12 cellular contexts compared by ENCODE assay signal in the genomic region with DNA sequence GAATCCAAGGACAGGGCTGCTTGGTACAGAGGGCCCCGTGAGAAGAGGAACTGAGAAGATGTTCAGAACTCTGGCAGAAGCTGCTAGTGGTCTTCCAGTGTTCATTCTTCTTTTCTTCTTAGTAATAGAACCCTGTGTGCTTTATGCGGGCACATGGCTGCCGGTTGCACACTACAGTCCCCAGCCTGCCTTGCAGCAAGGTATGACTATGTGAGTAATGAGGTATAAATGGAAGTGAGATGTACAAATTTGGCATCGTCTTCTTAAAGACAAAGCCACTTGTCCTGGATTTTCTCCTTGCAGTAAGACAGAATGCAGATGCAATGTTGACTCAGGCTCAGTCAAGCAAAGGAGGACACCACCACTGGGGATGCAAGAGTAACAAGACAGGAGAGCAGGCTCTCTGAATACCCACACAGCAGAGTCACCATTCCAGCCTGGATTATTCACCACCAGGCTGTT. TPM values are rescaled to one million over a fixed set of nuclear protein-coding genes. Genes with fewer than 3 reads are reported as not detected.
A peak's percentile ranks its signal among the peaks of the same experiment; 100 is the strongest.
DNase-seq lines count a peak whose midpoint lies in the region; ATAC-seq, FAIRE-seq and TF ChIP-seq lines count a peak whose summit lies in the region.
"Had no signal": no experiment of that assay in that cellular context is flagged by ENCODE, and none has a peak within 500 bp of the region (broad histone marks: within the 10 kb centered on the region; RNA-seq: fewer than 3 reads in every experiment).

No MANE protein-coding gene starts in this region.

- H3K4me2 ChIP-seq in Loucy (ENCODE audit: low read depth, low read length, poor library complexity, severe bottlenecking): no peak overlapping the region

- no peak overlapping the region for H3K4me3 ChIP-seq in Loucy (ENCODE audit: low read length, poor library complexity, severe bottlenecking)
- H3K4me3 ChIP-seq: SK-N-MC had no signal

- no peak for FAIRE-seq in D721Med (lab: Jason Lieb, UNC)

- no peaks in the 10 kb centered on the region for H3K36me3 ChIP-seq in Loucy (ENCODE audit: insufficient read depth, low read length)
- H3K36me3 ChIP-seq: neutrophil had no signal

- H3K79me2 ChIP-seq in Loucy (ENCODE audit: insufficient read depth, low read length): no peaks in the 10 kb centered on the region

- H3K4me1 Mint-ChIP-seq in natural killer cell treated with Interleukin-12 subunit alpha and Interleukin-12 subunit beta and Interleukin-15 and Interleukin-18, amount 100 ng/mL, for 72 hours (ENCODE audit: low read depth in 2 of 2): peaks cover 3 to 5% of the 10 kb centered on the region in 2 donors

- no peak for DNase-seq in natural killer cell treated with Interleukin-12 subunit alpha and Interleukin-12 subunit beta and Interleukin-15 and Interleukin-18, amount 100 ng/mL, for 72 hours (ENCODE audit: low spot score)
- DNase-seq in D721Med (ENCODE audit: insufficient read length, low spot score): no peak
- no peak for DNase-seq in GM10248 (ENCODE audit: extremely low spot score)
- no peak for DNase-seq in activated CD8-positive, alpha-beta memory T cell treated with anti-CD3 and anti-CD28 coated beads, Interleukin-2, amount 50 U/mL, for 4 hours
- DNase-seq in mucosa of gallbladder (ENCODE audit: low spot score): no peak
- DNase-seq: activated naive CD4-positive, alpha-beta T cell; GF-D8 had no signal

- H3K4me1 ChIP-seq in Loucy (ENCODE audit: insufficient read depth, low read length, poor library complexity, severe bottlenecking): no peaks in the 10 kb centered on the region

- CTCF ChIA-PET in GM10248 (lab: Yijun Ruan, JAX): interaction anchor here (0.7 to 2.3 kb wide), 5 partner anchors 10 to 44 kb away, joined by 3 to 6 read pairs (median 3); no protein-coding TSS in a partner anchor

- no peaks in the 10 kb centered on the region for H3K9me3 Mint-ChIP-seq in natural killer cell treated with Interleukin-12 subunit alpha and Interleukin-12 subunit beta and Interleukin-15 and Interleukin-18, amount 100 ng/mL, for 72 hours

- no peaks in the 10 kb centered on the region for H3K9me3 ChIP-seq in Loucy (ENCODE audit: insufficient read depth, low read depth, low read length)
- H3K9me3 ChIP-seq: neutrophil had no signal

- H4K20me1 ChIP-seq in Loucy (ENCODE audit: insufficient read depth, low read length, poor library complexity, severe bottlenecking): no peaks in the 10 kb centered on the region

- no peak for TF ChIP-seq CTCF in Loucy (conservative IDR thresholded peaks at IDR 0.05; ENCODE audit: low read length)
- TF ChIP-seq CTCF in D721Med (IDR thresholded peaks at IDR 0.05; ENCODE audit: insufficient read depth, missing control alignments): no peak
- TF ChIP-seq CTCF in GM10248 (IDR thresholded peaks at IDR 0.05; ENCODE audit: control extremely low read depth, extremely low read depth, low read depth, missing control alignments): no peak

- ATAC-seq in GM18909 (IDR thresholded peaks at IDR 0.05; ENCODE audit: poor library complexity, unreplicated experiment): peak; percentile 87
- ATAC-seq in HG02642 (IDR thresholded peaks at IDR 0.05; ENCODE audit: poor library complexity, unreplicated experiment): peak; percentile 74
- peak; percentile 6 to 49 for ATAC-seq in natural killer cell treated with Interleukin-12 subunit alpha and Interleukin-12 subunit beta and Interleukin-15 and Interleukin-18, amount 100 ng/mL, for 72 hours

- no peaks in the 10 kb centered on the region for H3K9me2 ChIP-seq in Loucy (replicated peaks; ENCODE audit: low read depth, low read length)

- no peak overlapping the region for H3K9ac ChIP-seq in Loucy (ENCODE audit: low read depth, low read length, poor library complexity, severe bottlenecking)

- 0 out of 2 replicates have a peak overlapping the region, but pooled peaks have one; percentile 14 for H2AFZ ChIP-seq in Loucy (ENCODE audit: low read length)

- POLR2A ChIA-PET in GM10248 (lab: Yijun Ruan, JAX): interaction anchor here (1.5 kb wide), 1 partner anchor 13 kb away, joined by 5 read pairs; no protein-coding TSS in a partner anchor

- H3K4me3 Mint-ChIP-seq in natural killer cell treated with Interleukin-12 subunit alpha and Interleukin-12 subunit beta and Interleukin-15 and Interleukin-18, amount 100 ng/mL, for 72 hours: no peak overlapping the region

- no peak overlapping the region for H3K27ac Mint-ChIP-seq in natural killer cell treated with Interleukin-12 subunit alpha and Interleukin-12 subunit beta and Interleukin-15 and Interleukin-18, amount 100 ng/mL, for 72 hours

- H3K27me3 Mint-ChIP-seq in natural killer cell treated with Interleukin-12 subunit alpha and Interleukin-12 subunit beta and Interleukin-15 and Interleukin-18, amount 100 ng/mL, for 72 hours: peaks cover 6 to 12% of the 10 kb centered on the region in 2 donors

- H3F3A ChIP-seq in Loucy (ENCODE audit: low read depth): no peaks in the 10 kb centered on the region

- no peaks in the 10 kb centered on the region for H3K27me3 ChIP-seq in Loucy (ENCODE audit: insufficient read depth, low read length, poor library complexity, severe bottlenecking)
- H3K27me3 ChIP-seq: neutrophil had no signal

- H3K36me3 Mint-ChIP-seq in natural killer cell treated with Interleukin-12 subunit alpha and Interleukin-12 subunit beta and Interleukin-15 and Interleukin-18, amount 100 ng/mL, for 72 hours: no peaks in the 10 kb centered on the region

RNA-seq across cellular contexts. Expression of a gene that starts 15.0 kb away (rescaled TPM):
- 1 to 10 TPM; 1.3 to 2.3 TPM for total RNA-seq in natural killer cell treated with Interleukin-12 subunit alpha and Interleukin-12 subunit beta and Interleukin-15 and Interleukin-18, amount 100 ng/mL, for 72 hours
- total RNA-seq in mucosa of gallbladder: 739 TPM

Comparison
In these comparisons a context has a peak if more than half of its experiments do, and no peak if none do; other contexts are left out.
1. ATAC-seq: peak in every context shown above with its lines; median percentile 87 in GM18909; 74 in HG02642; 28 in natural killer cell treated with Interleukin-12 subunit alpha and Interleukin-12 subunit beta and Interleukin-15 and Interleukin-18, amount 100 ng/mL, for 72 hours.
2. RNA of a gene that starts 15.0 kb away (total RNA-seq): 739 TPM in mucosa of gallbladder (single experiment); 1.3 to 2.3 TPM in natural killer cell treated with Interleukin-12 subunit alpha and Interleukin-12 subunit beta and Interleukin-15 and Interleukin-18, amount 100 ng/mL, for 72 hours; every median in the first group is over 100 times any median in the second.